In the genomic region with DNA sequence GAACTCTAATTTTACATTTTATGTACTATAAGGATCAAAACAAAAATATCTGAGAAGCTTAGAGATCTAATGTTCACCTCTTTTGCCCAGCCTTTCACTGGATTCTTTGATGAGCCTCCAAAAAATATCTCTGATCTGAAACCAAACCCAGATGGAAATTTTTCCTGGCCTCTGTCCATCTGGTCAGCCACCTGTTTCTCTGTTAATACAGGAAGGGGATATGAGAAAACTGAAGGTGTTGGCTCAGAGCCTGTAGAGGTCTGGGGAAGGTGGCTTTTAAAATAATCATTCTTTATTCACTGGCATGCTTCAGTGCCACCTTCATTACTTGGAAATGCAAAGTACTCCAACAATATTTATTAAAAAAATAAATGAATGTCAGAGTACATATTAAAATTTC, we compare ENCODE assay signal across 24 cellular contexts. TPM values are rescaled to one million over a fixed set of nuclear protein-coding genes. Genes with fewer than 3 reads are reported as not detected.
A peak's percentile ranks its signal among the peaks of the same experiment; 100 is the strongest.
DNase-seq lines count a peak whose midpoint lies in the region; ATAC-seq, FAIRE-seq and TF ChIP-seq lines count a peak whose summit lies in the region.
"Had no signal": no experiment of that assay in that cellular context is flagged by ENCODE, and none has a peak within 500 bp of the region (broad histone marks: within the 10 kb centered on the region; RNA-seq: fewer than 3 reads in every experiment).

No MANE protein-coding gene starts in this region.

- no peaks in the 10 kb centered on the region for H3K9me1 ChIP-seq in K562 (ENCODE audit: control insufficient read depth, insufficient read depth, low read length)

- dilution Hi-C loops in mammary epithelial cell (cut with HindIII; ENCODE audit: low sequenced_read_pairs) = no loop called here

- no peaks in the 10 kb centered on the region for H3K9me3 ChIP-seq in mammary epithelial cell (replicated peaks; ENCODE audit: insufficient read depth, low read length)
- H3K9me3 ChIP-seq in K562 (replicated peaks; ENCODE audit: control insufficient read depth, insufficient read depth, low read depth, low read length) = no peaks in the 10 kb centered on the region
- no peaks in the 10 kb centered on the region for H3K9me3 ChIP-seq in stomach

- POLR2A ChIA-PET in MCF 10A (lab: Yijun Ruan, JAX) (no interaction called here), K562 (lab: Yijun Ruan, JAX) (interaction anchor here (2.0 kb wide), 1 partner anchor 10 kb away, joined by 9 read pairs; no protein-coding TSS in a partner anchor)

- TF ChIP-seq EP300 in K562 (IDR thresholded peaks at IDR 0.05; ENCODE audit: low read length) (no peak), stomach (IDR thresholded peaks at IDR 0.05) (no peak)

- CTCF ChIA-PET in mammary epithelial cell (lab: Charles Lee; ENCODE audit: low non-redundant PET) = no interaction called here
- CTCF ChIA-PET in MCF 10A (lab: Yijun Ruan, JAX) = interaction anchor here (0.6 to 1.4 kb wide), 7 partner anchors 17 to 107 kb away, joined by 3 to 7 read pairs (median 4); no protein-coding TSS in a partner anchor
- CTCF ChIA-PET in K562 (lab: Yijun Ruan, JAX; ENCODE audit: low intra/inter-chr PET ratio) = no interaction called here

- no peaks in the 10 kb centered on the region for H3K36me3 Mint-ChIP-seq in MCF 10A (ENCODE audit: insufficient read depth, unreplicated experiment)
- H3K36me3 Mint-ChIP-seq: activated naive CD8-positive, alpha-beta T cell; CD14-positive monocyte; immature natural killer cell had no signal

- H3K4me1 ChIP-seq in mammary epithelial cell (ENCODE audit: insufficient read depth, low read length) = no peaks in the 10 kb centered on the region
- peaks cover 3 to 10% of the 10 kb centered on the region in 2 experiments; a peak in 4 of 5 replicates for H3K4me1 ChIP-seq in K562 (replicated peaks in 1 of 2; ENCODE audit: control insufficient read depth in 2 of 2, insufficient read depth in 2 of 2, low read length in 2 of 2)
- peaks cover 0 to 9% (median 0%) of the 10 kb centered on the region in 4 donors for H3K4me1 ChIP-seq in stomach

- H3K36me3 ChIP-seq in mammary epithelial cell (ENCODE audit: insufficient read depth, low read length) = no peaks in the 10 kb centered on the region
- H3K36me3 ChIP-seq in K562 (ENCODE audit: control insufficient read depth, insufficient read depth, low read length) = no peaks in the 10 kb centered on the region
- no peaks in the 10 kb centered on the region for H3K36me3 ChIP-seq in stomach

- DNase-seq in mammary epithelial cell (no peak), MCF 10A (ENCODE audit: unreplicated experiment) (no peak), NCI-H524 treated with DMSO at 0.1 percent for 48 hours (lab: John Stamatoyannopoulos, UW) (peak; percentile 50), K562 (ENCODE audit: extremely low read depth in 1 of 4, low spot score in 3 of 4) (no peak), ureter (ENCODE audit: low spot score) (no peak), stomach (no peak), occipital lobe (lab: John Stamatoyannopoulos, UW) (no peak), anterior cingulate cortex (lab: John Stamatoyannopoulos, UW) (no peak)
- DNase-seq: head of caudate nucleus, immature natural killer cell, NCI-H1694, PC-3, retina, T1000 had no signal

- intact Hi-C loops in mammary epithelial cell (cut with micrococcal nuclease) (no loop called here), MCF 10A (cut with micrococcal nuclease) (no loop called here), K562 (cut with micrococcal nuclease) (no loop called here), stomach (cut with DNase I; ENCODE audit: low total_unique reads) (no loop called here)

- TF ChIP-seq CTCF in mammary epithelial cell (conservative IDR thresholded peaks at IDR 0.05 in 1 of 2, IDR thresholded peaks at IDR 0.05 in 1 of 2; ENCODE audit: extremely low read depth in 1 of 2, insufficient read depth in 1 of 2, low read depth in 1 of 2, low read length in 2 of 2) (no peak), MCF 10A (IDR thresholded peaks at IDR 0.05; ENCODE audit: unreplicated experiment) (no peak), K562 (IDR thresholded peaks at IDR 0.05 in 2 of 3, conservative IDR thresholded peaks at IDR 0.05 in 1 of 3; ENCODE audit: insufficient read depth in 2 of 3, low read depth in 1 of 3, low read length in 3 of 3) (no peak), stomach (IDR thresholded peaks at IDR 0.05) (no peak)

- TF ChIP-seq RAD21 in K562 (CRISPR knock-in tag; conservative IDR thresholded peaks at IDR 0.05 in 1 of 2, IDR thresholded peaks at IDR 0.05 in 1 of 2) = no peak

- no peak for FAIRE-seq in K562 (lab: Jason Lieb, UNC)
- FAIRE-seq: colon, endometrium, HTR-8/SVneo had no signal

- H3K9ac ChIP-seq in mammary epithelial cell (ENCODE audit: insufficient read depth, low read length) (no peak overlapping the region), K562 (ENCODE audit: insufficient read depth in 1 of 2, low read depth in 2 of 2, low read length in 2 of 2) (no peak overlapping the region)

- ATAC-seq in K562 = no peak
- ATAC-seq: PC-3 had no signal

- H3K27me3 Mint-ChIP-seq in MCF 10A (ENCODE audit: insufficient read depth, unreplicated experiment) = no peaks in the 10 kb centered on the region
- H3K27me3 Mint-ChIP-seq: activated naive CD8-positive, alpha-beta T cell had no signal

- H4K20me1 ChIP-seq in mammary epithelial cell (ENCODE audit: insufficient read depth, low read length) = no peaks in the 10 kb centered on the region
- no peaks in the 10 kb centered on the region for H4K20me1 ChIP-seq in K562 (replicated peaks; ENCODE audit: control insufficient read depth, insufficient read depth, low read length)

- BruUV-seq in mammary epithelial cell (replicated peaks; lab: Mats Ljungman, UMichigan) (no TSS peak), MCF 10A (replicated peaks; lab: Mats Ljungman, UMichigan) (no TSS peak), K562 (replicated peaks; lab: Mats Ljungman, UMichigan) (no TSS peak)

- in situ Hi-C loops in mammary epithelial cell (cut with MboI; ENCODE audit: low sequenced_read_pairs in 2 of 2) (loop anchor here in 1 of 2 donors (5.0 kb wide), 1 partner anchor 104 kb away; no protein-coding TSS in a partner anchor), K562 (cut with MboI) (loop anchor here (5.0 kb wide), 1 partner anchor 99 kb away; no protein-coding TSS in a partner anchor)

- no peaks in the 10 kb centered on the region for H3K9me3 Mint-ChIP-seq in MCF 10A (ENCODE audit: unreplicated experiment)
- H3K9me3 Mint-ChIP-seq: immature natural killer cell had no signal

- no peaks in the 10 kb centered on the region for H3K27me3 ChIP-seq in mammary epithelial cell (ENCODE audit: insufficient read depth, low read length)
- H3K27me3 ChIP-seq in K562 (ENCODE audit: control insufficient read depth in 2 of 2, insufficient read depth in 2 of 2, low read length in 2 of 2) = no peaks in the 10 kb centered on the region
- H3K27me3 ChIP-seq in stomach = no peaks in the 10 kb centered on the region

- no peak for TF ChIP-seq POLR2A in K562 (conservative IDR thresholded peaks at IDR 0.05)
- no peak for TF ChIP-seq POLR2A in stomach (IDR thresholded peaks at IDR 0.05)

- H3K4me3 ChIP-seq in mammary epithelial cell (replicated peaks in 1 of 3; ENCODE audit: insufficient read depth in 1 of 3, low read depth in 2 of 3, low read length in 3 of 3) (no peak overlapping the region), K562 (no peak overlapping the region), stomach (no peak overlapping the region)

- no peak overlapping the region for H3K27ac ChIP-seq in mammary epithelial cell (ENCODE audit: insufficient read depth, low read depth, low read length)
- no peak overlapping the region; the same call in 2 of the 3 replicates for H3K27ac ChIP-seq in K562 (ENCODE audit: extremely low read depth, low read depth, low read length)
- peak overlapping the region in 1 of 5 donors; percentile 32 for H3K27ac ChIP-seq in stomach

- H3K27ac Mint-ChIP-seq in MCF 10A (ENCODE audit: low read depth, unreplicated experiment) = no peak overlapping the region
- H3K27ac Mint-ChIP-seq: activated naive CD8-positive, alpha-beta T cell; CD14-positive monocyte had no signal

- H3K79me2 ChIP-seq in mammary epithelial cell (ENCODE audit: insufficient read depth, low read length) (no peaks in the 10 kb centered on the region), K562 (ENCODE audit: control insufficient read depth, insufficient read depth, low read length) (no peaks in the 10 kb centered on the region)

- H3K4me3 Mint-ChIP-seq in MCF 10A (ENCODE audit: unreplicated experiment) = no peak overlapping the region
- H3K4me3 Mint-ChIP-seq: activated naive CD8-positive, alpha-beta T cell; CD14-positive monocyte; immature natural killer cell had no signal

- H3K4me1 Mint-ChIP-seq in MCF 10A (ENCODE audit: insufficient read depth, unreplicated experiment) = no peaks in the 10 kb centered on the region

- H2AFZ ChIP-seq in mammary epithelial cell (ENCODE audit: low read depth, low read length) (peak overlapping the region; percentile 21), K562 (ENCODE audit: low read depth, low read length) (peak overlapping the region; percentile 56)

- no peak overlapping the region for H3K4me2 ChIP-seq in mammary epithelial cell (ENCODE audit: insufficient read depth, low read depth, low read length)
- no peak overlapping the region for H3K4me2 ChIP-seq in K562 (ENCODE audit: insufficient read depth, low read length)

RNA-seq across cellular contexts. Expression of a gene that starts 8.5 kb away (rescaled TPM):
- total RNA-seq in mammary epithelial cell (10 to 100 TPM; 23.5 to 69.5 TPM), MCF 10A (2022) (16.3 and 24.9 TPM in 2 replicates), K562 (2014; rRNA removed) (245 and 270 TPM in 2 replicates), K562 (2014; rRNA removed; fragmentation: Illumina TruSeq; extraction: Trizol) (211 and 223 TPM in 2 replicates), K562 (2015; rRNA removed; fragmentation: Illumina TruSeq; extraction: Trizol) (250 and 258 TPM in 2 replicates), K562 (2021) (187 and 202 TPM in 2 replicates), ureter (59.4 TPM), stomach (10 to 100 TPM; 29.0 to 50.0 (median 43.0) TPM), occipital lobe (15.0 TPM)
- polyA plus RNA-seq in mammary epithelial cell (127 TPM), K562 (2011; rRNA removed) (262 and 272 TPM in 2 replicates), K562 (2014; fragmentation: Illumina TruSeq; extraction: Trizol) (222 and 263 TPM in 2 replicates), K562 (2014; fragmentation: Nextera tagmentation; extraction: Ambion mirVana) (100 to 1,000 TPM in 1 of 2 experiments, 10 to 100 TPM in 1; 76.1 to 141 TPM), K562 (2014; rRNA removed) (238 and 264 TPM in 2 replicates), stomach (10 to 100 TPM; 22.8 to 25.6 (median 24.0) TPM)
- polyA minus RNA-seq in mammary epithelial cell = 152 TPM
- 257 and 369 TPM in 2 replicates for total RNA-seq in K562 (2011; cell fraction: chromatin; rRNA removed; ENCODE audit: low replicate concordance)
- total RNA-seq in K562 (2011; cell fraction: nucleolus; rRNA removed) = 237 and 246 TPM in 2 replicates
- 205 and 228 TPM in 2 replicates for total RNA-seq in K562 (2011; cell fraction: nucleoplasm; rRNA removed)
- 181 and 231 TPM in 2 replicates for polyA plus RNA-seq in K562 (2011; cell fraction: cytosol; rRNA removed)
- polyA plus RNA-seq in K562 (2011; cell fraction: nucleus; rRNA removed) = 455 and 511 TPM in 2 replicates
- polyA plus RNA-seq in K562 (2012) = 160 and 166 TPM in 2 replicates
- 320 and 341 TPM in 2 replicates for polyA minus RNA-seq in K562 (2011; rRNA and poly(A)+ RNA removed)
- polyA minus RNA-seq in K562 (2011; cell fraction: cytosol; rRNA and poly(A)+ RNA removed) = 122 and 130 TPM in 2 replicates
- 198 and 295 TPM in 2 replicates for polyA minus RNA-seq in K562 (2011; cell fraction: nucleus; rRNA and poly(A)+ RNA removed)

RNA-seq across cellular contexts. Expression of a gene that starts 48.8 kb away (rescaled TPM):
- total RNA-seq in mammary epithelial cell (not detected), MCF 10A (2022) (not detected in 2 replicates), K562 (2014; rRNA removed) (not detected in 2 replicates), K562 (2014; rRNA removed; fragmentation: Illumina TruSeq; extraction: Trizol) (not detected in 2 replicates), K562 (2015; rRNA removed; fragmentation: Illumina TruSeq; extraction: Trizol) (not detected in 2 replicates), K562 (2021) (not detected in 2 replicates), ureter (not detected), stomach (not detected), occipital lobe (not detected)
- polyA plus RNA-seq in mammary epithelial cell (not detected), K562 (2011; rRNA removed) (not detected in 2 replicates), K562 (2014; fragmentation: Illumina TruSeq; extraction: Trizol) (not detected in 2 replicates), K562 (2014; fragmentation: Nextera tagmentation; extraction: Ambion mirVana) (not detected), K562 (2014; rRNA removed) (not detected in 2 replicates), stomach (not detected)
- polyA minus RNA-seq in mammary epithelial cell = not detected
- total RNA-seq in K562 (2011; cell fraction: chromatin; rRNA removed; ENCODE audit: low replicate concordance) = not detected in 2 replicates
- not detected in 2 replicates for total RNA-seq in K562 (2011; cell fraction: nucleolus; rRNA removed)
- not detected in 2 replicates for total RNA-seq in K562 (2011; cell fraction: nucleoplasm; rRNA removed)
- not detected in 2 replicates for polyA plus RNA-seq in K562 (2011; cell fraction: cytosol; rRNA removed)
- 0.14 TPM in 1 of 2 replicates, not detected in the other for polyA plus RNA-seq in K562 (2011; cell fraction: nucleus; rRNA removed)
- not detected in 2 replicates for polyA plus RNA-seq in K562 (2012)
- polyA minus RNA-seq in K562 (2011; rRNA and poly(A)+ RNA removed) = not detected in 2 replicates
- not detected in 2 replicates for polyA minus RNA-seq in K562 (2011; cell fraction: cytosol; rRNA and poly(A)+ RNA removed)
- polyA minus RNA-seq in K562 (2011; cell fraction: nucleus; rRNA and poly(A)+ RNA removed) = not detected in 2 replicates
- total RNA-seq: Daoy, H4, LHCN-M2, lower leg skin, PC-3, SK-MEL-5 had no signal
- polyA plus RNA-seq: CD14-positive monocyte, immature natural killer cell had no signal
